Comparison of ENCODE assay signal across 2 cellular contexts in the genomic region with DNA sequence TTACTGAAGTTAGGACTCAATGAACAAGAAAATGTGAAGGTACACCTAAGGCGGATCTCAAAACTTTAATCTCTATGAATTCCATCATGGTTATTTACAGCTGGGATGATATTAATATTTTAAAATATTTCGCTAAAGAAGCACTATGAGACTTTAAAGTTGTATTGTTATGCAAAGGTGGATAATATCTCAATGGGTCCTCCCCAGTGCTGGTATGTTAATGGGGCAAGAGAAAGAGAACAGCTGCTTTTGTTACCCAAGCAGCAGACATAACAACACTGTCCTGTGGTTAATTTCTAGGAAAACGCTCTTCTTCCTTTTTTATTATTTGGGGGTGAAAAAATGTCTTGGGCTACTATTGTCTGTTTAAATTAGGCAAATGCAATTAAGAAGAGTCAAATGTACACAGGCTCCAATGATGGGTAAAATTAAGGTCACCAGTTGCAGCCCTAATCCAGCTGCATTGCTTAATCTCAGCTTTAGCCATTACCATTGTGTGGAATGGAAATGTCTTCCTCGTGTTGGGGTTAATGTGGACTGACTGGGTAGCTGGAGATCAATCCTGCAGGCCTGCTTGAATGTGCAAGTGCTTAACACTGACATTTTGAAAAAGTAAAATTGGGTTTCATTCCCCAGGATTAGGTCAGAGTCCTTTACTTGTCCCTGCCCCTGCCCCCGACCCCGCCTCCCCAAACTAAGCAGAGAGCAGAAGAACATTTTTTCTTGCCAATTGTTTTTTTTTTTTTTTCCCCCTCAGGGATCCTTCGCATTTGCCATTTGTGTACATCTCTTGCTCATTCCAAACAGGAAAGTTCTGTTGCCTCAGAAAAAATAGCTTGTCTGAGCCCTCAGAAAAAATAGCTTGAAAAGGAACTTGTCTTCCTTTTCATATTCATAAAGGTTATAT.
TF ChIP-seq lines count a peak whose summit lies in the region.

No MANE protein-coding gene starts in this region.

TF ChIP-seq in A549, 52 proteins besides CTCF, POLR2A, EP300 and RAD21 (continued from another document):
- TF ChIP-seq, protein P1, sequence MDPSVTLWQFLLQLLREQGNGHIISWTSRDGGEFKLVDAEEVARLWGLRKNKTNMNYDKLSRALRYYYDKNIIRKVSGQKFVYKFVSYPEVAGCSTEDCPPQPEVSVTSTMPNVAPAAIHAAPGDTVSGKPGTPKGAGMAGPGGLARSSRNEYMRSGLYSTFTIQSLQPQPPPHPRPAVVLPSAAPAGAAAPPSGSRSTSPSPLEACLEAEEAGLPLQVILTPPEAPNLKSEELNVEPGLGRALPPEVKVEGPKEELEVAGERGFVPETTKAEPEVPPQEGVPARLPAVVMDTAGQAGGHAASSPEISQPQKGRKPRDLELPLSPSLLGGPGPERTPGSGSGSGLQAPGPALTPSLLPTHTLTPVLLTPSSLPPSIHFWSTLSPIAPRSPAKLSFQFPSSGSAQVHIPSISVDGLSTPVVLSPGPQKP (IDR thresholded peaks at IDR 0.05; ENCODE audit: low read depth, low read length), result no peak

TF ChIP-seq in WTC11, 78 proteins besides CTCF, POLR2A, EP300 and RAD21 (continued from another document):
- no peak for TF ChIP-seq ZNF263 (CRISPR knock-in tag; IDR thresholded peaks at IDR 0.05; ENCODE audit: low read depth)
- TF ChIP-seq ESRRA (CRISPR knock-in tag; IDR thresholded peaks at IDR 0.05; ENCODE audit: borderline replicate concordance), result no peak
- TF ChIP-seq, protein P2, sequence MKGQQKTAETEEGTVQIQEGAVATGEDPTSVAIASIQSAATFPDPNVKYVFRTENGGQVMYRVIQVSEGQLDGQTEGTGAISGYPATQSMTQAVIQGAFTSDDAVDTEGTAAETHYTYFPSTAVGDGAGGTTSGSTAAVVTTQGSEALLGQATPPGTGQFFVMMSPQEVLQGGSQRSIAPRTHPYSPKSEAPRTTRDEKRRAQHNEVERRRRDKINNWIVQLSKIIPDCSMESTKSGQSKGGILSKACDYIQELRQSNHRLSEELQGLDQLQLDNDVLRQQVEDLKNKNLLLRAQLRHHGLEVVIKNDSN (CRISPR knock-in tag; IDR thresholded peaks at IDR 0.05), result no peak
- TF ChIP-seq FOXK1 (CRISPR knock-in tag; IDR thresholded peaks at IDR 0.05), result no peak
- TF ChIP-seq SMAD3 (CRISPR knock-in tag; IDR thresholded peaks at IDR 0.05; ENCODE audit: borderline replicate concordance), result no peak
- TF ChIP-seq, protein P3, sequence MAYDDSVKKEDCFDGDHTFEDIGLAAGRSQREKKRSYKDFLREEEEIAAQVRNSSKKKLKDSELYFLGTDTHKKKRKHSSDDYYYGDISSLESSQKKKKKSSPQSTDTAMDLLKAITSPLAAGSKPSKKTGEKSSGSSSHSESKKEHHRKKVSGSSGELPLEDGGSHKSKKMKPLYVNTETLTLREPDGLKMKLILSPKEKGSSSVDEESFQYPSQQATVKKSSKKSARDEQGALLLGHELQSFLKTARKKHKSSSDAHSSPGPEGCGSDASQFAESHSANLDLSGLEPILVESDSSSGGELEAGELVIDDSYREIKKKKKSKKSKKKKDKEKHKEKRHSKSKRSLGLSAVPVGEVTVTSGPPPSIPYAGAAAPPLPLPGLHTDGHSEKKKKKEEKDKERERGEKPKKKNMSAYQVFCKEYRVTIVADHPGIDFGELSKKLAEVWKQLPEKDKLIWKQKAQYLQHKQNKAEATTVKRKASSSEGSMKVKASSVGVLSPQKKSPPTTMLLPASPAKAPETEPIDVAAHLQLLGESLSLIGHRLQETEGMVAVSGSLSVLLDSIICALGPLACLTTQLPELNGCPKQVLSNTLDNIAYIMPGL (CRISPR knock-in tag; IDR thresholded peaks at IDR 0.05), result no peak
- no peak for TF ChIP-seq ZNF671 (CRISPR knock-in tag; IDR thresholded peaks at IDR 0.05)
- no peak for TF ChIP-seq SP1 (CRISPR knock-in tag; conservative IDR thresholded peaks at IDR 0.05)
- no peak for TF ChIP-seq ATF3 (CRISPR knock-in tag; conservative IDR thresholded peaks at IDR 0.05)
- no peak for TF ChIP-seq KAT7 (CRISPR knock-in tag; IDR thresholded peaks at IDR 0.05; ENCODE audit: borderline replicate concordance)
- TF ChIP-seq IRF2 (CRISPR knock-in tag; IDR thresholded peaks at IDR 0.05; ENCODE audit: borderline replicate concordance, low read depth), result no peak
- no peak for TF ChIP-seq GTF2I (CRISPR knock-in tag; conservative IDR thresholded peaks at IDR 0.05)
- TF ChIP-seq GABPB1 (CRISPR knock-in tag; IDR thresholded peaks at IDR 0.05), result no peak
- no peak for TF ChIP-seq HMGA2 (CRISPR knock-in tag; IDR thresholded peaks at IDR 0.05)
- TF ChIP-seq TCF7 (CRISPR knock-in tag; IDR thresholded peaks at IDR 0.05; ENCODE audit: low read depth), result no peak
- no peak for TF ChIP-seq NR2C2 (CRISPR knock-in tag; IDR thresholded peaks at IDR 0.05)
- no peak for TF ChIP-seq MYBL2 (CRISPR knock-in tag; IDR thresholded peaks at IDR 0.05)
- TF ChIP-seq ELF4 (CRISPR knock-in tag; IDR thresholded peaks at IDR 0.05; ENCODE audit: low read depth), result no peak
